ENCODE assay signal across 8 cellular contexts in the genomic region with DNA sequence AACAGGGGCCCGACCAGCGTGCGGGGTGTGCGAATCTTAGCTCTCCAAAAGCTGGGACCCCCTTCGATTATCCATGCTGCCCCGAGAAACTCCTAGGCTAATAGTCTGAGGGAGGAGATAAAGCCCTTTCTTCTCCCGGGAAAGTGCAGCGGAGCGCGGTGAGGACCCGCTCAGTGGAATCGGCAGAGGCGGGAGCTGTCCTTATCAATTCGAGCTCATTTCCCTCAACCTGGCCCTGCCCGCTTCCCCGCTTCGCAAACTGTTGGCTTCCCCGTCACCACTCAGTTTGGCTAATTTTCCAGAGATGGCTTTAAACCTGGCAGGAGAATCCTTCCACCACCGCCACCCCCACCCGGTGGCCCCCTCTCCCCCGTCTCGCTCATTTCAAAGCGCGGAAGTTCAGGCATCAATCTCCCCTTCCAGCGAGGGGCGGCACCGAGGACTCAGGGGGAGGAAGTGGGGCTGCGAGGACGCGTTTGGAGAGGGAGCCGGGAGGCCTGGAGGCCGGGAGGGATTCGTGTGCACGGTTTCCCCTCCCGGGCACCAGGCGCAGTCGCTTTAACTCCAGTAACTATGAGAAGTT. TPM values are rescaled to one million over a fixed set of nuclear protein-coding genes. Genes with fewer than 3 reads are reported as not detected.
DNase-seq lines count a peak whose midpoint lies in the region; ATAC-seq and TF ChIP-seq lines count a peak whose summit lies in the region.

No MANE protein-coding gene starts in this region.

- H3K27ac ChIP-seq in IMR-90 (ENCODE audit: insufficient read depth, low read length) (no peak overlapping the region), urinary bladder (ENCODE audit: low read depth) (no peak overlapping the region)

- H3K4ac ChIP-seq in IMR-90 (ENCODE audit: low read depth, low read length): no peak overlapping the region

- no peak overlapping the region for H4K91ac ChIP-seq in IMR-90 (ENCODE audit: insufficient read depth, low read depth, low read length)

- no peaks in the 10 kb centered on the region for H3K27me3 Mint-ChIP-seq in memory B cell

- no peak overlapping the region for H3K9ac ChIP-seq in IMR-90 (ENCODE audit: low read depth, low read length)

- no peaks in the 10 kb centered on the region for H3K36me3 Mint-ChIP-seq in memory B cell

- no peak overlapping the region for H4K5ac ChIP-seq in IMR-90 (ENCODE audit: low read depth, low read length)

- H3K4me3 ChIP-seq in IMR-90 (ENCODE audit: insufficient read depth, low read depth, low read length) (no peak overlapping the region), astrocyte of the spinal cord (ENCODE audit: low read depth, low read length) (peak overlapping the region; percentile 46), urinary bladder (ENCODE audit: low read depth, low read length) (peak overlapping the region; percentile 50)

- H3K4me3 Mint-ChIP-seq in memory B cell: peak overlapping the region; percentile 97

- H3K4me1 Mint-ChIP-seq in memory B cell: peaks cover 40% of the 10 kb centered on the region

- in situ Hi-C loops in IMR-90 (cut with MboI; ENCODE audit: low sequenced_read_pairs) (no loop called here), astrocyte of the spinal cord (cut with HindIII; ENCODE audit: low sequenced_read_pairs) (no loop called here)

- dilution Hi-C loops in IMR-90 (cut with HindIII; ENCODE audit: low sequenced_read_pairs, unreplicated experiment): no loop called here

- no peaks in the 10 kb centered on the region; the same call in 1 of the 2 replicates for H3K9me1 ChIP-seq in IMR-90 (ENCODE audit: insufficient read depth, low read length)

- POLR2A ChIA-PET in IMR-90 (lab: Charles Lee; ENCODE audit: unreplicated experiment): no interaction called here

- H4K8ac ChIP-seq in IMR-90 (ENCODE audit: low read depth in 2 of 2, low read length in 2 of 2): no peak overlapping the region

- H2AK9ac ChIP-seq in IMR-90 (replicated peaks; ENCODE audit: low read depth, low read length, poor library complexity): no peak overlapping the region

- no peak overlapping the region for H3K18ac ChIP-seq in IMR-90 (ENCODE audit: low read depth, low read length)

- H3K27ac Mint-ChIP-seq in memory B cell: peak overlapping the region; percentile 81

- ATAC-seq in IMR-90 (ENCODE audit: low read depth) (no peak), memory B cell (ENCODE audit: low read depth) (peak; percentile 11), GM18868 (IDR thresholded peaks at IDR 0.05; ENCODE audit: unreplicated experiment) (no peak), HG02759 (IDR thresholded peaks at IDR 0.05; ENCODE audit: unreplicated experiment) (no peak)

- no peak for TF ChIP-seq CTCF in IMR-90 (conservative IDR thresholded peaks at IDR 0.05; ENCODE audit: low read depth, low read length)
- TF ChIP-seq CTCF in astrocyte of the spinal cord (IDR thresholded peaks at IDR 0.05; ENCODE audit: low read depth, low read length): no peak

- H2AK5ac ChIP-seq in IMR-90 (ENCODE audit: low read depth, low read length): no peak overlapping the region

- no peak overlapping the region; the same call in 1 of the 2 replicates for H3K4me2 ChIP-seq in IMR-90 (ENCODE audit: low read depth, low read length)

- no peak overlapping the region for H3K14ac ChIP-seq in IMR-90 (replicated peaks; ENCODE audit: low read depth, low read length)

- no peak for TF ChIP-seq RAD21 in IMR-90 (IDR thresholded peaks at IDR 0.05; ENCODE audit: low read length)

- H3K36me3 ChIP-seq in IMR-90 (ENCODE audit: control insufficient read depth, insufficient read depth, low read length) (no peaks in the 10 kb centered on the region), urinary bladder (ENCODE audit: insufficient read depth) (no peaks in the 10 kb centered on the region)

- no peaks in the 10 kb centered on the region for H3K79me1 ChIP-seq in IMR-90 (ENCODE audit: low read depth in 1 of 2, low read length in 2 of 2)

- no peak overlapping the region for H2BK20ac ChIP-seq in IMR-90 (ENCODE audit: low read depth, low read length)

- H3K9me3 ChIP-seq in IMR-90 (ENCODE audit: control insufficient read depth, insufficient read depth, low read length): no peaks in the 10 kb centered on the region

- H3K4me1 ChIP-seq in IMR-90 (ENCODE audit: control insufficient read depth, insufficient read depth, low read length): no peaks in the 10 kb centered on the region
- no peaks in the 10 kb centered on the region for H3K4me1 ChIP-seq in urinary bladder (ENCODE audit: insufficient read depth)

- no peak overlapping the region for H3K56ac ChIP-seq in IMR-90 (ENCODE audit: extremely low read depth, insufficient read depth, low read length)

- BruUV-seq in IMR-90 (replicated peaks; lab: Mats Ljungman, UMichigan): no TSS peak

- peaks cover 42% of the 10 kb centered on the region for H3K27me3 ChIP-seq in IMR-90 (ENCODE audit: control insufficient read depth, insufficient read depth, low read length)

- DNase-seq in AG20443 (ENCODE audit: low spot score) (peak; percentile 21), IMR-90 (no peak), astrocyte of the spinal cord (ENCODE audit: low read depth, low spot score) (no peak), memory B cell (ENCODE audit: low spot score in 2 of 2) (peak in 1 of 2 donors; percentile 40), inferior parietal cortex (ENCODE audit: extremely low spot score) (no peak)

- H4K20me1 ChIP-seq in IMR-90 (ENCODE audit: insufficient read depth, low read length): no peaks in the 10 kb centered on the region

- CTCF ChIA-PET in IMR-90 (lab: Yijun Ruan, JAX): no interaction called here

- intact Hi-C loops in IMR-90 (cut with micrococcal nuclease): no loop called here

- H2BK5ac ChIP-seq in IMR-90 (ENCODE audit: low read depth, low read length, poor library complexity, severe bottlenecking): no peak overlapping the region

- no peak overlapping the region for H2BK120ac ChIP-seq in IMR-90 (ENCODE audit: low read depth, low read length)

- peak overlapping the region; percentile 51 for H2AFZ ChIP-seq in IMR-90 (replicated peaks; ENCODE audit: low read length, poor library complexity)

- no peaks in the 10 kb centered on the region for H3K9me3 Mint-ChIP-seq in memory B cell

- no peak overlapping the region for H3K23ac ChIP-seq in IMR-90 (ENCODE audit: low read depth, low read length)

- WGBS in IMR-90 (ENCODE audit: extremely low coverage in 2 of 2, insufficient read length in 1 of 2), 2 experiments: 0% methylated on average over 4 of the region's 37 CpGs; no CpG with 5 or more reads in 1 of the 2 experiments
- WGBS in urinary bladder: under 1% methylated on average over 37 of the region's 37 CpGs

- no peak for TF ChIP-seq POLR2A in IMR-90 (IDR thresholded peaks at IDR 0.05; ENCODE audit: low read depth, low read length)

- H2BK15ac ChIP-seq in IMR-90 (ENCODE audit: low read depth, low read length): no peak overlapping the region

TF ChIP-seq in IMR-90, 13 proteins besides CTCF, POLR2A, EP300 and RAD21:
- no peak for TF ChIP-seq RFX5 (IDR thresholded peaks at IDR 0.05; ENCODE audit: low read depth, low read length)
- no peak for TF ChIP-seq BHLHE40 (IDR thresholded peaks at IDR 0.05; ENCODE audit: low read depth, low read length)
- no peak for TF ChIP-seq NFE2L2 (IDR thresholded peaks at IDR 0.05; ENCODE audit: low read depth, low read length)
- no peak for TF ChIP-seq CHD1 (IDR thresholded peaks at IDR 0.05; ENCODE audit: low read depth, low read length)
- TF ChIP-seq MAFK (IDR thresholded peaks at IDR 0.05; ENCODE audit: low read depth, low read length): no peak

RNA-seq across cellular contexts. Expression of a gene that starts 1.6 kb away (rescaled TPM):
- not detected in 2 replicates for total RNA-seq in IMR-90 (2012; rRNA removed)
- not detected in 2 replicates for polyA plus RNA-seq in IMR-90 (2012; rRNA removed)
- not detected in 2 replicates for polyA plus RNA-seq in IMR-90 (2012; cell fraction: cytosol; rRNA removed)
- not detected in 2 replicates for polyA plus RNA-seq in IMR-90 (2012; cell fraction: nucleus; rRNA removed; ENCODE audit: low replicate concordance)
- 1.5 TPM for total RNA-seq in urinary bladder
- polyA plus RNA-seq in urinary bladder: 0.39 TPM
